Comparison of ENCODE assay signal across 9 cellular contexts in the genomic region with DNA sequence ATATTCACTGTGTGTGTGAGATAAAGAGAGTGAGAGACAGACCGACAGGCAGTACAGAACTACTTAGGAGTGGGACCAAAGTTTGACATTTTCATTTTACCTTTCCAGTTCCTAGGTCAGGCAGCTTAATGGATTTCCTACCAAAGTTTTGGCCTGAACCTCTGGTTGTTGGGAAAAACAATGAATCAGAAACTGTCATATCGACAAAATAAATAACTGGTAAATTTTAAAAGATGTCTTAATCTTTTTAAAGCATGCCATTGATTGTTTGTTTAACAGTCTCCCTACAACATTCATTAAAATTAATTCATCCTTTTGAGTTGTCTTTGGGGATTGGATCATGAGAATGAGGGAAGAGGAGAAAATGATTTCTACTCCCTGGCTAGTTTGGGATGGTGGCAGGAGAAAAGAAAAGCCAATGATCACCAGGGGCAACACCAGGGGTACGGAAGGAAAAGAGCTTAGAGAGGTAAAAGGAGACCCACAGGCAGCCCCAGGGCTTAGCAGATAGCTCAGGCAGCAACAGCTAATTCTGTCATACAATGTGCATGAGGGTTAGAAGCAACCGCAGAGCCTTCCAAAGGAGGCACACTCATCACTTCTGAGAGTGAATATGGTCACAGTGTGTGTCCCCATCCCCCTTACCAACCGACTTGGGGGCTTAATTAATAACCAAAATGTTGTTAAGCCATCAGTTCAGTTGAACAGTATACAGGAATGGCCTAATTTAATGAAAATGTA.
"Had no signal": no experiment of that assay in that cellular context is flagged by ENCODE, and none has a peak within 500 bp of the region (broad histone marks: within the 10 kb centered on the region; RNA-seq: fewer than 3 reads in every experiment).

No MANE protein-coding gene starts in this region.

- H3K36me3 ChIP-seq: HAP-1 had no signal

- H3K9ac ChIP-seq: GM23248 had no signal

- ATAC-seq: HCT116 had no signal

- H2AFZ ChIP-seq: GM23248 had no signal

- DNase-seq: GM23248, GOT3, H7, HFFc6, IMR-90, KBM-7 had no signal

- H3K4me3 ChIP-seq: GM23248, HAP-1 had no signal

- H3K9me3 ChIP-seq: HAP-1 had no signal

- H3K4me1 ChIP-seq: HAP-1 had no signal

- H3K27ac ChIP-seq: GM23248, HL-60 had no signal
